Comparison of ENCODE assay signal across 34 cellular contexts in the genomic region with DNA sequence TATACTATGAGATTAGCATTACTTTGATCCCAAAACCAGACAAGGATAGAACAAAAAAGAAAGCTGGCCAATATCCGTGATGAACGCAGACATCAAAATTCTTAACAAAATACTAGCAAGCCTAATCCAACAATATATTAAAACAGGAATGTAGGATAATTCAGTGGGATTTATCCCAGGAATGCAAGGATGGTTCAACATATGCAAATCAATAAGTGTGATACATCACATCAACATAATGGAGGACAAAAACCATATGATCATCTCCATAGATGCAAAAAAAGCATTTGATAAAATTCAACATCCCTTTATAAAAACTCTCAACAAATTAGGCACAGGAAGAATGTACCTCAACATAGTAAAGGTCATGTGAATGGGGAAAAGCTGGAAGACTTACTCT.
"Had no signal": no experiment of that assay in that cellular context is flagged by ENCODE, and none has a peak within 500 bp of the region (broad histone marks: within the 10 kb centered on the region; RNA-seq: fewer than 3 reads in every experiment).

No MANE protein-coding gene starts in this region.

- DNase-seq: MG63, MM.1S, MV-4-11, NCI-H1048, NCI-H1092, NCI-H1092 treated with DMSO at 0.1 percent for 48 hours, NCI-H1105, NCI-H1105 treated with DMSO at 0.1 percent for 48 hours, NCI-H1417, NCI-H1417 treated with DMSO at 0.1 percent for 48 hours, NCI-H1436, NCI-H1436 treated with DMSO at 0.1 percent for 48 hours, NCI-H146, NCI-H1694, NCI-H1694 treated with DMSO at 0.1 percent for 48 hours, NCI-H187, NCI-H187 treated with DMSO at 0.1 percent for 48 hours, NCI-H1930, NCI-H2029, NCI-H2029 treated with DMSO at 0.1 percent for 48 hours, NCI-H2081, NCI-H2081 treated with DMSO at 0.1 percent for 48 hours, NCI-H2107, NCI-H2171, NCI-H2171 treated with DMSO at 0.1 percent for 48 hours, NCI-H2227 treated with DMSO at 0.1 percent for 48 hours, NCI-H226, NCI-H345, NCI-H446, NCI-H446 treated with DMSO at 0.1 percent for 48 hours, NCI-H510A treated with DMSO at 0.1 percent for 48 hours, NCI-H524, NCI-H524 treated with DMSO at 0.1 percent for 48 hours, NCI-H526 had no signal

- H3K27me3 ChIP-seq: MG63 had no signal

- H3K4me3 ChIP-seq: MG63 had no signal

- H3K36me3 ChIP-seq: MG63 had no signal
